Comparison of ENCODE assay signal across 1 cellular context in the genomic region with DNA sequence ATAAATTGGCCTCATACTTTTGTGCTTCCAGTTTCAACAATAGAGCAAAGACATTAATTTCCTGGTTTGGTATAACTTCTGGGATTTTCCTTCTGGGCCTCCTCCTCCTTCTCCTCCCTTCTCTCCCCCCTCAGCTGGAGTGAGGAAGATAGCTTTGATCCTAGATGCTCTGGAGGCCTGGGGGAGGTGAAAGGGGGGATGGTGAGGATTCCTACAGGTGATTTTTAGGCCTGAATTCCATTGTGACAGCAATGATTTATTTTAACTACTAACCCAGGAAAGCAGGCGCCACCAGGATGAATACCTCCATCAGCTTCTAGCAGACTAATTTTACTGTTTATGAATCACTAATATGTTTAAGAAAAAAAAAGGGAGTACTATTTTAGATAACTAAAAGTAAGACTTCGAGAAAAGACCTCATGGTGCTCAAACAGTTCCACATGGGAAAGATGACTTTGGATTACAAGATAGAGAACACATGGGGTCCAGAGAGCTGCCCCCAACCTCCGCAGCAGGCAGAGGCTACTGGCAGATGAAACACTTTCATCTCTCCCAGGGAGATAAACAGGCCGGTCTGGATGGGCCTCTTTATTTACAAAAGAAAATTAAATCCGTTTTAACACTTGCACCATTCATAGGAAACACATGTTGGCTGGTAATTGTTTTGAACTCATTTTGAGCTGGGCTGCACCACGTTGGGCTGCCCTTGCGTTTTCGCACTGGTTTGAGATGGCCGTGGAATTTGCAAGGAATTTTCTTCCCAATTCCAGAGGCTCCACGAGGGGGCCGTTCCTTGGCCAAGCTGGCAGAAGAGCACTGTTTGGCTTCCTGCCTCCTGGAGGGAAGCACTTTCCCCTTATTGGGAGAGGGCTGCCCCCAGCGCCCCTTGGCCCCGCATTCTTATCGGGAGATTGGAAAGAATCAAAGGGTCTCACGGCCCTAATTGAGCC.
TF ChIP-seq lines count a peak whose summit lies in the region.

No MANE protein-coding gene starts in this region.

TF ChIP-seq in GM23338, 12 proteins besides CTCF, POLR2A, EP300 and RAD21 (continued from another document):
- peak; percentile 88 for TF ChIP-seq ZNF462 (CRISPR knock-in tag; IDR thresholded peaks at IDR 0.05)
- TF ChIP-seq, protein P1, sequence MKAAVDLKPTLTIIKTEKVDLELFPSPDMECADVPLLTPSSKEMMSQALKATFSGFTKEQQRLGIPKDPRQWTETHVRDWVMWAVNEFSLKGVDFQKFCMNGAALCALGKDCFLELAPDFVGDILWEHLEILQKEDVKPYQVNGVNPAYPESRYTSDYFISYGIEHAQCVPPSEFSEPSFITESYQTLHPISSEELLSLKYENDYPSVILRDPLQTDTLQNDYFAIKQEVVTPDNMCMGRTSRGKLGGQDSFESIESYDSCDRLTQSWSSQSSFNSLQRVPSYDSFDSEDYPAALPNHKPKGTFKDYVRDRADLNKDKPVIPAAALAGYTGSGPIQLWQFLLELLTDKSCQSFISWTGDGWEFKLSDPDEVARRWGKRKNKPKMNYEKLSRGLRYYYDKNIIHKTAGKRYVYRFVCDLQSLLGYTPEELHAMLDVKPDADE (IDR thresholded peaks at IDR 0.05): no peak
- TF ChIP-seq ZNF114 (CRISPR knock-in tag; IDR thresholded peaks at IDR 0.05): no peak
- TF ChIP-seq CREB1 (CRISPR knock-in tag; IDR thresholded peaks at IDR 0.05; ENCODE audit: low read depth): no peak
